ENCODE assay signal across 13 cellular contexts in genomic region chr18:63203497-63203896, GRCh38.
"Had no signal": no experiment of that assay in that cellular context is flagged by ENCODE, and none has a peak within 500 bp of the region (broad histone marks: within the 10 kb centered on the region; RNA-seq: fewer than 3 reads in every experiment).

No MANE protein-coding gene starts in this region.

- DNase-seq: activated CD4-positive, alpha-beta T cell treated with anti-CD3 and anti-CD28 coated beads for 1 hour; activated CD8-positive, alpha-beta memory T cell treated with anti-CD3 and anti-CD28 coated beads for 24 hours; activated gamma-delta T cell treated with Interleukin-2 at 50 U/mL for 16 hours; cortex of kidney; effector memory CD8-positive, alpha-beta T cell; gastrocnemius medialis; retina; stimulated activated CD4-positive, alpha-beta T cell treated with anti-CD3 and anti-CD28 coated beads, Interleukin-4, amount 100 ng/mL, for 1 hour; uterus had no signal

- H3K27me3 ChIP-seq: gastrocnemius medialis, uterus had no signal

- H3K27ac ChIP-seq: epithelial cell of prostate, gastrocnemius medialis, uterus had no signal

- H3K36me3 Mint-ChIP-seq: brain had no signal

- H3K27me3 Mint-ChIP-seq: brain; central memory CD8-positive, alpha-beta T cell; effector memory CD8-positive, alpha-beta T cell had no signal

- H3K36me3 ChIP-seq: gastrocnemius medialis, uterus had no signal

- ATAC-seq: effector memory CD8-positive, alpha-beta T cell; gastrocnemius medialis; SK-N-SH treated with all-trans-retinoic acid at 6 μM for 48 hours had no signal

- H3K4me3 Mint-ChIP-seq: central memory CD8-positive, alpha-beta T cell had no signal

- H3K4me1 ChIP-seq: uterus had no signal

- H3K9me3 ChIP-seq: gastrocnemius medialis, uterus had no signal

- H3K9me3 Mint-ChIP-seq: brain; central memory CD8-positive, alpha-beta T cell; effector memory CD8-positive, alpha-beta T cell had no signal

- H3K4me3 ChIP-seq: gastrocnemius medialis, uterus had no signal
